8 cellular contexts compared by ENCODE assay signal in genomic region chr22:44668886-44669724, GRCh38. TPM values are rescaled to one million over a fixed set of nuclear protein-coding genes. Genes with fewer than 3 reads are reported as not detected.
DNase-seq lines count a peak whose midpoint lies in the region; ATAC-seq and TF ChIP-seq lines count a peak whose summit lies in the region.

No MANE protein-coding gene starts in this region.

- H3K36me3 ChIP-seq in adipocyte (ENCODE audit: control insufficient read depth, insufficient read depth, low read length, severe bottlenecking): no peaks in the 10 kb centered on the region

- H3K9ac ChIP-seq in adipocyte (ENCODE audit: low read length): peak overlapping the region; percentile 88

- TF ChIP-seq CTCF in HFF-Myc (IDR thresholded peaks at IDR 0.05; ENCODE audit: low read depth, low read length, missing control alignments): no peak
- TF ChIP-seq CTCF in RWPE1 (conservative IDR thresholded peaks at IDR 0.05; ENCODE audit: low read depth): no peak

- peak overlapping the region; percentile 48 to 93 (median 78) for H3K27ac Mint-ChIP-seq in immature natural killer cell

- CTCF ChIA-PET in RWPE1 (lab: Yijun Ruan, JAX): interaction anchor here (0.5 to 1.0 kb wide), 3 partner anchors 676 to 1388 kb away, joined by 3 to 4 read pairs (median 3); no protein-coding TSS in a partner anchor

- peaks cover 7 to 17% (median 14%) of the 10 kb centered on the region in 3 donors for H3K27me3 Mint-ChIP-seq in immature natural killer cell (ENCODE audit: low read depth in 3 of 3)

- H3K4me1 ChIP-seq in adipocyte (ENCODE audit: control insufficient read depth, insufficient read depth, low read length): peaks cover 54% of the 10 kb centered on the region

- peaks cover 82 to 86% of the 10 kb centered on the region in 2 donors for H3K4me1 Mint-ChIP-seq in immature natural killer cell

- H3K9me3 Mint-ChIP-seq in immature natural killer cell: no peaks in the 10 kb centered on the region

- H3K4me3 ChIP-seq in HFF-Myc (replicated peaks; ENCODE audit: low read depth, low read length) (peak overlapping the region; percentile 47), adipocyte (ENCODE audit: low read length) (peak overlapping the region; percentile 89), skin epidermis (peak overlapping the region; percentile 31 to 63 (median 51))

- DNase-seq in HFF-Myc (ENCODE audit: extremely low read depth, low read depth) (no peak), adipocyte (ENCODE audit: low read depth) (peak; percentile 50), immature natural killer cell (no peak), mucosa of gallbladder (ENCODE audit: low spot score) (no peak), NCI-H524 (lab: John Stamatoyannopoulos, UW) (no peak), RWPE1 (ENCODE audit: low spot score) (no peak)

- H3K9me3 ChIP-seq in adipocyte (ENCODE audit: control insufficient read depth, low read length): no peaks in the 10 kb centered on the region

- H3K4me3 Mint-ChIP-seq in immature natural killer cell: peak overlapping the region; percentile 72 to 87 (median 78)

- peaks cover 0 to 4% (median 0%) of the 10 kb centered on the region in 3 donors for H3K36me3 Mint-ChIP-seq in immature natural killer cell

- H3K27ac ChIP-seq in skin epidermis (peak overlapping the region in 17 of 21 experiments; percentile 34 to 94 (median 81)), RWPE1 (no peak overlapping the region)

- POLR2A ChIA-PET in RWPE1 (lab: Yijun Ruan, JAX; ENCODE audit: low non-redundant PET): no interaction called here

- no peaks in the 10 kb centered on the region for H3K27me3 ChIP-seq in adipocyte (replicated peaks; ENCODE audit: control insufficient read depth, insufficient read depth, low read length)

- ATAC-seq in GM21528 (IDR thresholded peaks at IDR 0.05; ENCODE audit: low FRiP score, unreplicated experiment): no peak

RNA-seq across cellular contexts. Expression of gene PRR5, which starts 32.9 kb away (rescaled TPM):
- polyA plus RNA-seq in immature natural killer cell: 100 to 1,000 TPM; 102 to 168 (median 112) TPM
- 21.8 TPM for total RNA-seq in mucosa of gallbladder
